8 cellular contexts compared by ENCODE assay signal in genomic region chr17:77282524-77283515, GRCh38.
DNase-seq lines count a peak whose midpoint lies in the region; ATAC-seq and TF ChIP-seq lines count a peak whose summit lies in the region.

No MANE protein-coding gene starts in this region.

- peak overlapping the region; percentile 65 for H3K27ac ChIP-seq in PC-9

- peak overlapping the region; percentile 95 for H3K27ac Mint-ChIP-seq in stimulated activated effector memory CD8-positive, alpha-beta T cell treated with anti-CD3 and anti-CD28 coated beads, Interleukin-12 subunit alpha, Interleukin-12 subunit beta, amount 100 ng/mL, for 72 hours

- no peaks in the 10 kb centered on the region for H3K9me2 ChIP-seq in PC-9 (ENCODE audit: insufficient read depth)

- H3K27me3 ChIP-seq in PC-9 (ENCODE audit: insufficient read depth, low read depth): no peaks in the 10 kb centered on the region

- peaks cover 55% of the 10 kb centered on the region for H3F3A ChIP-seq in PC-9 (ENCODE audit: insufficient read depth, low read depth)

- POLR2A ChIA-PET in PC-9 (lab: Charles Lee; ENCODE audit: unreplicated experiment): interaction anchor here (0.6 kb wide), 1 partner anchor 28 kb away, joined by 4 read pairs; no protein-coding TSS in a partner anchor

- H3K4me3 ChIP-seq in PC-9: peak overlapping the region; percentile 90
- H3K4me3 ChIP-seq in fibroblast of villous mesenchyme (ENCODE audit: low read depth, low read length): peak overlapping the region; percentile 73

- H2AFZ ChIP-seq in PC-9: no peak overlapping the region

- peaks cover 62% of the 10 kb centered on the region for H3K4me1 ChIP-seq in PC-9 (replicated peaks; ENCODE audit: insufficient read depth)

- peaks cover 26% of the 10 kb centered on the region for H3K4me1 Mint-ChIP-seq in stimulated activated effector memory CD8-positive, alpha-beta T cell treated with anti-CD3 and anti-CD28 coated beads, Interleukin-12 subunit alpha, Interleukin-12 subunit beta, amount 100 ng/mL, for 72 hours

- CTCF ChIA-PET in PC-9 (lab: Charles Lee): no interaction called here

- DNase-seq in NCI-H1417 (lab: John Stamatoyannopoulos, UW) (peak; percentile 12 to 61 (median 16)), NCI-H1417 treated with DMSO at 0.1 percent for 48 hours (lab: John Stamatoyannopoulos, UW) (no peak), PC-9 (peak; percentile 32 to 40), fibroblast of villous mesenchyme (ENCODE audit: low read depth) (no peak), foreskin melanocyte (no peak)
- DNase-seq in stimulated activated effector memory CD8-positive, alpha-beta T cell treated with anti-CD3 and anti-CD28 coated beads, Interleukin-12 subunit alpha, Interleukin-12 subunit beta, amount 100 ng/mL, for 72 hours (ENCODE audit: low spot score in 2 of 2): no peak

- BruUV-seq in PC-9 (replicated peaks; lab: Mats Ljungman, UMichigan): no TSS peak

- intact Hi-C loops in PC-9 (cut with micrococcal nuclease; ENCODE audit: unreplicated experiment): no loop called here

- peak; percentile 20 for ATAC-seq in stimulated activated effector memory CD8-positive, alpha-beta T cell treated with anti-CD3 and anti-CD28 coated beads, Interleukin-12 subunit alpha, Interleukin-12 subunit beta, amount 100 ng/mL, for 72 hours
- ATAC-seq in HG02763 (IDR thresholded peaks at IDR 0.05; ENCODE audit: unreplicated experiment) (no peak), HG02678 (IDR thresholded peaks at IDR 0.05; ENCODE audit: unreplicated experiment) (no peak)

- no peak for TF ChIP-seq CTCF in PC-9 (conservative IDR thresholded peaks at IDR 0.05)
- TF ChIP-seq CTCF in fibroblast of villous mesenchyme (IDR thresholded peaks at IDR 0.05; ENCODE audit: insufficient read depth, low read depth, low read length): no peak

- no peaks in the 10 kb centered on the region for H3K36me3 ChIP-seq in PC-9 (ENCODE audit: low read depth)

- peaks cover 23% of the 10 kb centered on the region for H3K36me3 Mint-ChIP-seq in stimulated activated effector memory CD8-positive, alpha-beta T cell treated with anti-CD3 and anti-CD28 coated beads, Interleukin-12 subunit alpha, Interleukin-12 subunit beta, amount 100 ng/mL, for 72 hours

- H3K9me3 Mint-ChIP-seq in stimulated activated effector memory CD8-positive, alpha-beta T cell treated with anti-CD3 and anti-CD28 coated beads, Interleukin-12 subunit alpha, Interleukin-12 subunit beta, amount 100 ng/mL, for 72 hours: no peaks in the 10 kb centered on the region

- no peaks in the 10 kb centered on the region for H3K9me3 ChIP-seq in PC-9 (ENCODE audit: insufficient read depth, low read depth)

- H4K20me1 ChIP-seq in PC-9 (ENCODE audit: insufficient read depth): peaks cover 3% of the 10 kb centered on the region; the same call in 1 of the 2 replicates

- peak overlapping the region; percentile 97 for H3K4me2 ChIP-seq in PC-9

- peak overlapping the region; percentile 67 for H3K4me3 Mint-ChIP-seq in stimulated activated effector memory CD8-positive, alpha-beta T cell treated with anti-CD3 and anti-CD28 coated beads, Interleukin-12 subunit alpha, Interleukin-12 subunit beta, amount 100 ng/mL, for 72 hours

- H3K79me2 ChIP-seq in PC-9 (ENCODE audit: low read depth): peaks cover 42% of the 10 kb centered on the region

Comparison
In these comparisons a context has a peak if more than half of its experiments do, and no peak if none do; other contexts are left out.
1. DNase-seq: peak in NCI-H1417 (3 of 3) and PC-9 (2 of 2); none in NCI-H1417 treated with DMSO at 0.1 percent for 48 hours (single experiment), fibroblast of villous mesenchyme (single experiment), stimulated activated effector memory CD8-positive, alpha-beta T cell treated with anti-CD3 and anti-CD28 coated beads, Interleukin-12 subunit alpha, Interleukin-12 subunit beta, amount 100 ng/mL, for 72 hours (0 of 2) and foreskin melanocyte (single experiment).